ENCODE assay signal across 38 cellular contexts in genomic region chr10:95169522-95169921, GRCh38. TPM values are rescaled to one million over a fixed set of nuclear protein-coding genes. Genes with fewer than 3 reads are reported as not detected.
"Had no signal": no experiment of that assay in that cellular context is flagged by ENCODE, and none has a peak within 500 bp of the region (broad histone marks: within the 10 kb centered on the region; RNA-seq: fewer than 3 reads in every experiment).

No MANE protein-coding gene starts in this region.

- H3K27me3 ChIP-seq: adrenal gland, ascending aorta, body of pancreas, brain microvascular endothelial cell, breast epithelium, cardiac muscle cell had no signal

- FAIRE-seq: astrocyte, bronchial epithelial cell had no signal

- H3K36me3 ChIP-seq: adrenal gland, ascending aorta, brain microvascular endothelial cell, breast epithelium, cardiac muscle cell had no signal

- DNase-seq: activated effector memory CD4-positive, alpha-beta T cell treated with anti-CD3 and anti-CD28 coated beads, Interleukin-2, amount 50 U/mL, for 16 hours; activated effector memory CD4-positive, alpha-beta T cell treated with Interleukin-2 at 50 U/mL for 16 hours; activated gamma-delta T cell; activated gamma-delta T cell treated with Interleukin-2 at 50 U/mL for 16 hours; activated naive CD4-positive, alpha-beta T cell; activated naive CD4-positive, alpha-beta T cell treated with anti-CD3 and anti-CD28 coated beads for 36 hours; activated naive CD4-positive, alpha-beta T cell treated with anti-CD3 and anti-CD28 coated beads, Interleukin-2, amount 10 ng/mL, durations not matched to agents 7 days and 5 days; activated naive CD4-positive, alpha-beta T cell treated with anti-CD3 and anti-CD28 coated beads, Interleukin-2, amount 50 U/mL, for 16 hours; activated naive CD4-positive, alpha-beta T cell treated with Interleukin-2 at 50 U/mL for 16 hours; activated naive CD8-positive, alpha-beta T cell treated with anti-CD3 and anti-CD28 coated beads for 36 hours; activated naive CD8-positive, alpha-beta T cell treated with anti-CD3 and anti-CD28 coated beads, Interleukin-2, amount 10 ng/mL, durations not matched to agents 7 days and 5 days; activated naive CD8-positive, alpha-beta T cell treated with anti-CD3 and anti-CD28 coated beads, Interleukin-2, amount 50 U/mL, for 24 hours; activated T-cell treated with anti-CD3 and anti-CD28 coated beads, Interleukin-2, amount 50 U/mL, for 1 hour; activated T-cell treated with anti-CD3 and anti-CD28 coated beads, Interleukin-2, amount 50 U/mL, for 24 hours; activated T-cell treated with anti-CD3 and anti-CD28 coated beads, Interleukin-2, amount 50 U/mL, for 4 hours; activated T-cell treated with anti-CD3 and anti-CD28 coated beads, Interleukin-2, amount 50 U/mL, for 48 hours; activated T-cell treated with anti-CD3 and anti-CD28 coated beads, Interleukin-2, amount 50 U/mL, for 72 hours; adrenal gland; amniotic stem cell; amygdala; anterior cingulate cortex; aorta; body of pancreas; brain microvascular endothelial cell; caudate nucleus; central memory CD4-positive, alpha-beta T cell; cerebellar nuclear complex had no signal

- ATAC-seq: activated naive CD4-positive, alpha-beta T cell treated with anti-CD3 and anti-CD28 coated beads, Interleukin-2, amount 50 U/mL, for 72 hours; activated naive CD8-positive, alpha-beta T cell treated with anti-CD3 and anti-CD28 coated beads, Interleukin-2, amount 50 U/mL, for 24 hours; activated T-cell treated with anti-CD3 and anti-CD28 coated beads, Interleukin-2, amount 50 U/mL, for 4 hours; activated T-cell treated with anti-CD3 and anti-CD28 coated beads, Interleukin-2, amount 50 U/mL, for 72 hours; activated T-helper 17 cell treated with anti-CD3 and anti-CD28 coated beads, Interleukin-2, amount 50 U/mL, for 72 hours; body of pancreas had no signal

- H3K9me3 ChIP-seq: adrenal gland, ascending aorta, body of pancreas, breast epithelium had no signal

- H3K4me1 ChIP-seq: adrenal gland, ascending aorta, breast epithelium had no signal

- H3K4me3 ChIP-seq: adrenal gland, ascending aorta, body of pancreas, breast epithelium, cardiac muscle cell had no signal

- H3K27ac ChIP-seq: adrenal gland, ascending aorta, body of pancreas, brain microvascular endothelial cell, breast epithelium, cardiac muscle cell had no signal

RNA-seq across cellular contexts. Expression of gene ACSM6, which starts 24.5 kb away (rescaled TPM):
- total RNA-seq: activated naive CD4-positive, alpha-beta T cell treated with anti-CD3 and anti-CD28 coated beads for 36 hours; activated naive CD4-positive, alpha-beta T cell treated with anti-CD3 and anti-CD28 coated beads, Interleukin-2, amount 50 U/mL, for 72 hours; activated naive CD8-positive, alpha-beta T cell treated with anti-CD3 and anti-CD28 coated beads for 36 hours; activated naive CD8-positive, alpha-beta T cell treated with anti-CD3 and anti-CD28 coated beads, Interleukin-2, amount 10 ng/mL, durations not matched to agents 7 days and 5 days; activated T-cell treated with anti-CD3 and anti-CD28 coated beads, Interleukin-2, amount 50 U/mL, for 4 hours; activated T-cell treated with anti-CD3 and anti-CD28 coated beads, Interleukin-2, amount 50 U/mL, for 72 hours; activated T-helper 1 cell treated with anti-CD3 and anti-CD28 coated beads, Interleukin-12 subunit alpha, Interleukin-12 subunit beta, Interleukin-2, Interleukin-4 antibody, amounts not matched to agents 30 ng/mL and 10 ng/mL and 1 ng/mL, durations not matched to agents 14 hours and 24 hours and 36 hours; activated T-helper 17 cell treated with anti-CD3 and anti-CD28 coated beads, Interleukin-2, amount 50 U/mL, for 72 hours; activated T-helper 2 cell treated with anti-CD3 and anti-CD28 coated beads, Interferon-gamma antibody, Interleukin-2, Interleukin-4, amounts not matched to agents 10 μg/mL and 5 μg/mL and 100 μg/mL, durations not matched to agents 14 hours and 24 hours and 36 hours; adrenal gland; ascending aorta; astrocyte; bronchial epithelial cell; cardiac muscle cell; cerebellum; chondrocyte had no signal
- polyA plus RNA-seq: adrenal gland, aorta had no signal
